ENCODE assay signal across 1 cellular context in genomic region chr4:89755210-89755609, GRCh38.
TF ChIP-seq lines count a peak whose summit lies in the region.

No MANE protein-coding gene starts in this region.

TF ChIP-seq in IMR-90, 13 proteins besides CTCF, POLR2A, EP300 and RAD21:
- TF ChIP-seq, protein P1, sequence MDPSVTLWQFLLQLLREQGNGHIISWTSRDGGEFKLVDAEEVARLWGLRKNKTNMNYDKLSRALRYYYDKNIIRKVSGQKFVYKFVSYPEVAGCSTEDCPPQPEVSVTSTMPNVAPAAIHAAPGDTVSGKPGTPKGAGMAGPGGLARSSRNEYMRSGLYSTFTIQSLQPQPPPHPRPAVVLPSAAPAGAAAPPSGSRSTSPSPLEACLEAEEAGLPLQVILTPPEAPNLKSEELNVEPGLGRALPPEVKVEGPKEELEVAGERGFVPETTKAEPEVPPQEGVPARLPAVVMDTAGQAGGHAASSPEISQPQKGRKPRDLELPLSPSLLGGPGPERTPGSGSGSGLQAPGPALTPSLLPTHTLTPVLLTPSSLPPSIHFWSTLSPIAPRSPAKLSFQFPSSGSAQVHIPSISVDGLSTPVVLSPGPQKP (IDR thresholded peaks at IDR 0.05; ENCODE audit: borderline replicate concordance, low read depth, low read length) = no peak
- no peak for TF ChIP-seq FOS (IDR thresholded peaks at IDR 0.05; ENCODE audit: low read depth, low read length)
- TF ChIP-seq MXI1 (IDR thresholded peaks at IDR 0.05; ENCODE audit: borderline replicate concordance, low read depth, low read length) = no peak
- TF ChIP-seq RFX5 (IDR thresholded peaks at IDR 0.05; ENCODE audit: low read depth, low read length) = no peak
- no peak for TF ChIP-seq MAZ (IDR thresholded peaks at IDR 0.05; ENCODE audit: borderline replicate concordance, low read depth, low read length)
- no peak for TF ChIP-seq NFE2L2 (IDR thresholded peaks at IDR 0.05; ENCODE audit: low read depth, low read length)
- TF ChIP-seq RCOR1 (IDR thresholded peaks at IDR 0.05; ENCODE audit: insufficient replicate concordance, low read length) = no peak
- no peak for TF ChIP-seq BHLHE40 (IDR thresholded peaks at IDR 0.05; ENCODE audit: low read depth, low read length)
